13 cellular contexts compared by ENCODE assay signal in genomic region chr9:81665514-81665838, GRCh38.
DNase-seq lines count a peak whose midpoint lies in the region; ATAC-seq lines count a peak whose summit lies in the region.
"Had no signal": no experiment of that assay in that cellular context is flagged by ENCODE, and none has a peak within 500 bp of the region (broad histone marks: within the 10 kb centered on the region; RNA-seq: fewer than 3 reads in every experiment).

No MANE protein-coding gene starts in this region.

- no peak for ATAC-seq in stimulated activated memory B cell treated with anti-CD40 and anti-IgM and Interleukin-4, amounts not matched to agents 10 μg/mL and 1 μg/mL and 100 μg/mL, for 72 hours
- ATAC-seq: activated CD4-positive, alpha-beta T cell treated with anti-CD3 and anti-CD28 coated beads for 36 hours had no signal

- peak overlapping the region; percentile 55 for H3K27ac ChIP-seq in iPS-18a (ENCODE audit: low read length)
- H3K27ac ChIP-seq: cardiac muscle cell, ovary had no signal

- H3K4me3 Mint-ChIP-seq in stimulated activated memory B cell treated with anti-CD40 and anti-IgM and Interleukin-4, amounts not matched to agents 10 μg/mL and 1 μg/mL and 100 μg/mL, for 72 hours, result no peak overlapping the region
- H3K4me3 Mint-ChIP-seq: activated CD4-positive, alpha-beta T cell treated with anti-CD3 and anti-CD28 coated beads for 36 hours; activated T-helper 1 cell treated with anti-CD3 and anti-CD28 coated beads, Interleukin-12 subunit alpha, Interleukin-12 subunit beta, Interleukin-2, Interleukin-4 antibody, amounts not matched to agents 30 ng/mL and 10 ng/mL and 1 ng/mL, durations not matched to agents 14 hours and 24 hours and 36 hours; HFFc6 had no signal

- H3K9ac ChIP-seq in iPS-18a (ENCODE audit: low read length), result no peak overlapping the region

- H3K27ac Mint-ChIP-seq in stimulated activated memory B cell treated with anti-CD40 and anti-IgM and Interleukin-4, amounts not matched to agents 10 μg/mL and 1 μg/mL and 100 μg/mL, for 72 hours, result peak overlapping the region; percentile 69
- H3K27ac Mint-ChIP-seq: activated CD4-positive, alpha-beta T cell treated with anti-CD3 and anti-CD28 coated beads for 36 hours; activated T-helper 1 cell treated with anti-CD3 and anti-CD28 coated beads, Interleukin-12 subunit alpha, Interleukin-12 subunit beta, Interleukin-2, Interleukin-4 antibody, amounts not matched to agents 30 ng/mL and 10 ng/mL and 1 ng/mL, durations not matched to agents 14 hours and 24 hours and 36 hours; HFFc6 had no signal

- H3K4me1 ChIP-seq in iPS-18a (ENCODE audit: control insufficient read depth, low read depth, low read length), result peaks cover 46% of the 10 kb centered on the region

- no peaks in the 10 kb centered on the region for H3K27me3 Mint-ChIP-seq in stimulated activated memory B cell treated with anti-CD40 and anti-IgM and Interleukin-4, amounts not matched to agents 10 μg/mL and 1 μg/mL and 100 μg/mL, for 72 hours
- H3K27me3 Mint-ChIP-seq: activated CD4-positive, alpha-beta T cell treated with anti-CD3 and anti-CD28 coated beads for 36 hours had no signal

- DNase-seq in NCI-H187 treated with DMSO at 0.1 percent for 48 hours (lab: John Stamatoyannopoulos, UW), result peak; percentile 30
- no peak for DNase-seq in NCI-H187 (lab: John Stamatoyannopoulos, UW)
- peak; percentile 28 for DNase-seq in NCI-H524 treated with DMSO at 0.1 percent for 48 hours (lab: John Stamatoyannopoulos, UW)
- no peak for DNase-seq in activated CD4-positive, CD25-positive, alpha-beta regulatory T cell (lab: John Stamatoyannopoulos, UW)
- DNase-seq in T1000 (lab: John Stamatoyannopoulos, UW), result no peak
- DNase-seq in 8988T, result no peak
- DNase-seq: activated CD4-positive, alpha-beta T cell treated with anti-CD3 and anti-CD28 coated beads for 36 hours; HFFc6; ovary had no signal

- H3K36me3 Mint-ChIP-seq in stimulated activated memory B cell treated with anti-CD40 and anti-IgM and Interleukin-4, amounts not matched to agents 10 μg/mL and 1 μg/mL and 100 μg/mL, for 72 hours, result peaks cover 31% of the 10 kb centered on the region

- H3K9me3 ChIP-seq in iPS-18a (ENCODE audit: control insufficient read depth, low read depth, low read length), result no peaks in the 10 kb centered on the region
- H3K9me3 ChIP-seq: ovary had no signal

- peaks cover 78% of the 10 kb centered on the region for H3K4me1 Mint-ChIP-seq in stimulated activated memory B cell treated with anti-CD40 and anti-IgM and Interleukin-4, amounts not matched to agents 10 μg/mL and 1 μg/mL and 100 μg/mL, for 72 hours
- H3K4me1 Mint-ChIP-seq: activated CD4-positive, alpha-beta T cell treated with anti-CD3 and anti-CD28 coated beads for 36 hours had no signal

- no peaks in the 10 kb centered on the region for H3K9me3 Mint-ChIP-seq in stimulated activated memory B cell treated with anti-CD40 and anti-IgM and Interleukin-4, amounts not matched to agents 10 μg/mL and 1 μg/mL and 100 μg/mL, for 72 hours
- H3K9me3 Mint-ChIP-seq: activated T-helper 1 cell treated with anti-CD3 and anti-CD28 coated beads, Interleukin-12 subunit alpha, Interleukin-12 subunit beta, Interleukin-2, Interleukin-4 antibody, amounts not matched to agents 30 ng/mL and 10 ng/mL and 1 ng/mL, durations not matched to agents 14 hours and 24 hours and 36 hours; HFFc6 had no signal

- H3K36me3 ChIP-seq in iPS-18a (ENCODE audit: control insufficient read depth, low read depth, low read length), result peaks cover 16% of the 10 kb centered on the region
- H3K36me3 ChIP-seq: cardiac muscle cell, ovary had no signal

- H3K4me3 ChIP-seq in iPS-18a (ENCODE audit: low read length), result peak overlapping the region; percentile 1
- H3K4me3 ChIP-seq: cardiac muscle cell, ovary had no signal

- H3K27me3 ChIP-seq in iPS-18a (ENCODE audit: control insufficient read depth, insufficient read depth, low read length), result no peaks in the 10 kb centered on the region
- H3K27me3 ChIP-seq: ovary had no signal

Comparison
In these comparisons a context has a peak if more than half of its experiments do, and no peak if none do; other contexts are left out.
1. DNase-seq: peak in NCI-H187 treated with DMSO at 0.1 percent for 48 hours (single experiment) and NCI-H524 treated with DMSO at 0.1 percent for 48 hours (single experiment); none in NCI-H187 (0 of 2), activated CD4-positive, CD25-positive, alpha-beta regulatory T cell (0 of 4), T1000 (single experiment) and 8988T (single experiment).